32 cellular contexts compared by ENCODE assay signal in the genomic region with DNA sequence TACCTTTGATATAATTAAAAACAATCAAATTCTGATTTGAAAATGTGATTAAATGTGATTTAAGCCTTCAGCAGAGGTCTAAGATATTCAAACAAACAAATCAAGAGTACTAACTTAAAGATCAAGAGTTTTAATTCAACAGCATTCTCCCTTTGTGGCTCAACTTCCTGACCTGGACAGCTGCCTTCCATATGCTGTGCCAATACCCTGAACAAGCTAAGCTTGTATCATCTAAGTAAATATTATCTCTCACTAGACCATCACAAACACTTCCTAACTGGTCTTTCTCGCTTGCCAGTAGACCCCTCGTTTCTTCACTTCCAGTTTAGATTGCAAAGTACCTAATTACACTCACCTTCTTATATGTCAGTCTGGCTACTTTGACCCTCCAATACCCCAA. TPM values are rescaled to one million over a fixed set of nuclear protein-coding genes. Genes with fewer than 3 reads are reported as not detected.
DNase-seq lines count a peak whose midpoint lies in the region; ATAC-seq, FAIRE-seq and TF ChIP-seq lines count a peak whose summit lies in the region.
"Had no signal": no experiment of that assay in that cellular context is flagged by ENCODE, and none has a peak within 500 bp of the region (broad histone marks: within the 10 kb centered on the region; RNA-seq: fewer than 3 reads in every experiment).

No MANE protein-coding gene starts in this region.

- H3K27me3 ChIP-seq in MG63 (no peaks in the 10 kb centered on the region), osteoblast (ENCODE audit: insufficient read depth, low read length) (no peaks in the 10 kb centered on the region)
- H3K27me3 ChIP-seq: foreskin keratinocyte, heart right ventricle, neural progenitor cell had no signal

- DNase-seq in EH (ENCODE audit: low read depth) (peak; percentile 54), MG63 (peak; percentile 49), fibroblast of gingiva (ENCODE audit: low read depth) (peak; percentile 49), osteoblast (ENCODE audit: insufficient read length, low spot score, missing footprints) (no peak), GM12891 (ENCODE audit: insufficient read length, low spot score) (no peak), DMS79 (lab: John Stamatoyannopoulos, UW) (no peak)
- DNase-seq: activated CD4-positive, alpha-beta T cell treated with anti-CD3 and anti-CD28 coated beads for 36 hours; activated effector memory CD4-positive, alpha-beta T cell treated with anti-CD3 and anti-CD28 coated beads, Interleukin-2, amount 50 U/mL, for 16 hours; activated naive CD8-positive, alpha-beta T cell treated with anti-CD3 and anti-CD28 coated beads for 36 hours; activated T-cell treated with anti-CD3 and anti-CD28 coated beads for 4 hours; Calu3; foreskin keratinocyte; heart right ventricle; kidney glomerular epithelial cell; NCI-H1092 treated with DMSO at 0.1 percent for 48 hours; NCI-H1930; NCI-H69; posterior cingulate gyrus; right cardiac atrium; stimulated activated CD4-positive, alpha-beta T cell treated with anti-CD3 and anti-CD28 coated beads, Interleukin-12 subunit alpha, Interleukin-12 subunit beta, amount 100 ng/mL, for 4 hours; stimulated activated CD4-positive, alpha-beta T cell treated with anti-CD3 and anti-CD28 coated beads, Interleukin-4, amount 100 ng/mL, for 24 hours; substantia nigra; T-helper 2 cell had no signal

- no peak overlapping the region for H3K27ac ChIP-seq in osteoblast (ENCODE audit: low read depth, low read length)
- H3K27ac ChIP-seq: foreskin keratinocyte, heart right ventricle, neural progenitor cell, RWPE1 had no signal

- H4K20me1 ChIP-seq in osteoblast (ENCODE audit: insufficient read depth, low read length), result no peaks in the 10 kb centered on the region

- FAIRE-seq in GM12891 (lab: Jason Lieb, UNC), result no peak
- FAIRE-seq: GM12892 had no signal

- ATAC-seq in GM21723 (IDR thresholded peaks at IDR 0.05; ENCODE audit: unreplicated experiment), result no peak
- ATAC-seq: activated CD4-positive, alpha-beta T cell treated with anti-CD3 and anti-CD28 coated beads for 36 hours; foreskin keratinocyte; GM23338; heart right ventricle; right cardiac atrium; stimulated activated effector memory CD8-positive, alpha-beta T cell treated with anti-CD3 and anti-CD28 coated beads, Interleukin-12 subunit alpha, Interleukin-12 subunit beta, amount 100 ng/mL, for 72 hours had no signal

- peaks cover 6% of the 10 kb centered on the region for H3K4me1 ChIP-seq in osteoblast (ENCODE audit: insufficient read depth, low read length)
- H3K4me1 ChIP-seq: foreskin keratinocyte, heart right ventricle, neural progenitor cell had no signal

- H3K36me3 ChIP-seq in MG63, result no peaks in the 10 kb centered on the region
- peaks cover 2% of the 10 kb centered on the region for H3K36me3 ChIP-seq in osteoblast (ENCODE audit: insufficient read depth, low read length)

- no peak for TF ChIP-seq CTCF in osteoblast (IDR thresholded peaks at IDR 0.05; ENCODE audit: extremely low read depth, low read depth, low read length)

- H3K4me2 ChIP-seq in osteoblast (ENCODE audit: insufficient read depth, low read length), result peak overlapping the region; percentile 21
- H3K4me2 ChIP-seq: GM23338, neural progenitor cell had no signal

- H3K9me3 ChIP-seq in MG63, result no peaks in the 10 kb centered on the region
- H3K9me3 ChIP-seq in osteoblast (ENCODE audit: low read depth, low read length), result no peaks in the 10 kb centered on the region
- H3K9me3 ChIP-seq: heart right ventricle had no signal

- no peak overlapping the region for H3K4me3 ChIP-seq in MG63
- H3K4me3 ChIP-seq in osteoblast (ENCODE audit: insufficient read depth, low read length), result no peak overlapping the region
- H3K4me3 ChIP-seq: GM23338, heart right ventricle, lung, neural progenitor cell had no signal

- no peaks in the 10 kb centered on the region for H3K79me2 ChIP-seq in osteoblast (ENCODE audit: insufficient read depth, low read length)

- no peak overlapping the region for H2AFZ ChIP-seq in osteoblast (ENCODE audit: low read length)
- H2AFZ ChIP-seq: GM23338, neural progenitor cell had no signal

- no peak for TF ChIP-seq POLR2A in GM12891 (IDR thresholded peaks at IDR 0.05; ENCODE audit: low read depth, low read length)

TF ChIP-seq in GM12891, 5 proteins besides CTCF, POLR2A, EP300 and RAD21:
- TF ChIP-seq SPI1 (IDR thresholded peaks at IDR 0.05; ENCODE audit: low read depth, low read length) (no peak), TAF1 (IDR thresholded peaks at IDR 0.05; ENCODE audit: low read depth, low read length) (no peak), PAX5 (IDR thresholded peaks at IDR 0.05; ENCODE audit: insufficient read depth, low read length, severe bottlenecking) (no peak)

RNA-seq across cellular contexts. Expression of a gene that starts 35.9 kb away (rescaled TPM):
- not detected in 2 replicates for total RNA-seq in MG63 (2014; rRNA removed; shearing (Covaris generic); ENCODE audit: low replicate concordance)
- 8.7 and 19.2 TPM in 2 replicates for total RNA-seq in osteoblast
- polyA plus RNA-seq in GM12891 (2012; ENCODE audit: low read depth, missing spikeins), result 0.09 TPM
- total RNA-seq: activated CD4-positive, alpha-beta T cell treated with anti-CD3 and anti-CD28 coated beads for 36 hours; activated naive CD8-positive, alpha-beta T cell treated with anti-CD3 and anti-CD28 coated beads for 36 hours; Calu3; GM23338 had no signal
- polyA plus RNA-seq: CD14-positive monocyte, IgD-negative memory B cell had no signal

RNA-seq across cellular contexts. Expression of a gene that starts 50.9 kb away (rescaled TPM):
- 0.39 and 0.92 TPM in 2 replicates for total RNA-seq in MG63 (2014; rRNA removed; shearing (Covaris generic); ENCODE audit: low replicate concordance)
- total RNA-seq in osteoblast, result 6.5 and 7.2 TPM in 2 replicates
- polyA plus RNA-seq in GM12891 (2012; ENCODE audit: low read depth, missing spikeins), result 0.04 TPM

Comparison
In these comparisons a context has a peak if more than half of its experiments do, and no peak if none do; other contexts are left out.
1. DNase-seq: peak in EH (single experiment), MG63 (single experiment) and fibroblast of gingiva (single experiment); none in osteoblast (single experiment), GM12891 (single experiment) and DMS79 (single experiment).